4 cellular contexts compared by ENCODE assay signal in genomic region chr11:45635907-45636306, GRCh38. TPM values are rescaled to one million over a fixed set of nuclear protein-coding genes. Genes with fewer than 3 reads are reported as not detected.
"Had no signal": no experiment of that assay in that cellular context is flagged by ENCODE, and none has a peak within 500 bp of the region (broad histone marks: within the 10 kb centered on the region; RNA-seq: fewer than 3 reads in every experiment).

No MANE protein-coding gene starts in this region.

- DNase-seq: GDM1, GF-D8 had no signal

- H3K4me3 ChIP-seq: GM12878 had no signal

- ATAC-seq: GM12878 had no signal

RNA-seq across cellular contexts. Expression of gene CHST1, which starts 29.5 kb away (rescaled TPM):
- total RNA-seq: G401, GM12878 had no signal
- polyA plus RNA-seq: GM12878 had no signal
